1 cellular context compared by ENCODE assay signal in the genomic region with DNA sequence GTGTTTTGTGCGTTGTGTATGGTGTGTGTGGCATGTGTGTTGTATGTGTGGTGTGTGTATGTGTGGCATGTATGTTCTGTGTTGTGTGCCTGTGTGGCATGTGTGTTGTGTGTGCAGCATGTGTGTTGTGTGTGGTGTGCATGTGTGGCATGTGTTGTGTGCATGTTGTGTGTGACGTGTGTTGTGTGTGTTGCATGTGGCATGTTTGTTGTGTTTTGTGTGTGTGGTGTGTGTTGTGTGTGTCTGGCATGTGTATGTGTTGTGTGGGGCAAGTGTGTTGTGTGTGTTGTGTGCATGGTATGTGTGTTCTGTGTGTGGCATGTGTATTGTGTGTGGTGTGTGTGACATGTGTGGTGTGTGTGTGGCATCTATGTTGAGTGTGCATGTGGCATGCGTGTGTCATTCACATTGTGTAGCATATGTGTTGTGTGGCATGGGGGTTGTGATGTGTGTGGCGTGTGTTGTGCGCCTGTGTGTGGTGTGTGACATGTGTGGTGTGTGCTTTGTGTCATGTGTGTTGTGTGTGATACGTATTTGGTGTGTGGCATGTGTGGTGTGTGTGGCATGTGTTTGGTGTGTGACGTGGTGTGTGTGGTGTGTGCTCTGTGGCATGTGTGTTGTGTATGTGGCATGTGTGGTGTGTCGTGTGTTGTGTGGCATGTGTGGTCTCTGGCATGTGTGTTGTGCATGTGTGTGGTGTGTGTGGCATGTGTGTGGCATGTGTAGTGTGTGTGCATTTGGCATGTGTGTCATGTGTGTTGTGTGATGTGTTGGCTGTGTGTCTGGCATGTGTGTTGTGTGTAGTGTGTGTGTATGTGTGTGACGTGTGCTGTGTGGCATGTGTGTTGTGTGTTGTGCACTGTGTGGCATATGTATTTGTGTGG.
TF ChIP-seq lines count a peak whose summit lies in the region.

No MANE protein-coding gene starts in this region.

TF ChIP-seq in HEK293, 187 proteins besides CTCF, POLR2A, EP300 and RAD21 (continued from another document and continues in another):
- no peak; the same call in 1 of the 2 replicates for TF ChIP-seq ZNF837 (tag by site-specific recombination; IDR thresholded peaks at IDR 0.05)
- TF ChIP-seq, protein P1, sequence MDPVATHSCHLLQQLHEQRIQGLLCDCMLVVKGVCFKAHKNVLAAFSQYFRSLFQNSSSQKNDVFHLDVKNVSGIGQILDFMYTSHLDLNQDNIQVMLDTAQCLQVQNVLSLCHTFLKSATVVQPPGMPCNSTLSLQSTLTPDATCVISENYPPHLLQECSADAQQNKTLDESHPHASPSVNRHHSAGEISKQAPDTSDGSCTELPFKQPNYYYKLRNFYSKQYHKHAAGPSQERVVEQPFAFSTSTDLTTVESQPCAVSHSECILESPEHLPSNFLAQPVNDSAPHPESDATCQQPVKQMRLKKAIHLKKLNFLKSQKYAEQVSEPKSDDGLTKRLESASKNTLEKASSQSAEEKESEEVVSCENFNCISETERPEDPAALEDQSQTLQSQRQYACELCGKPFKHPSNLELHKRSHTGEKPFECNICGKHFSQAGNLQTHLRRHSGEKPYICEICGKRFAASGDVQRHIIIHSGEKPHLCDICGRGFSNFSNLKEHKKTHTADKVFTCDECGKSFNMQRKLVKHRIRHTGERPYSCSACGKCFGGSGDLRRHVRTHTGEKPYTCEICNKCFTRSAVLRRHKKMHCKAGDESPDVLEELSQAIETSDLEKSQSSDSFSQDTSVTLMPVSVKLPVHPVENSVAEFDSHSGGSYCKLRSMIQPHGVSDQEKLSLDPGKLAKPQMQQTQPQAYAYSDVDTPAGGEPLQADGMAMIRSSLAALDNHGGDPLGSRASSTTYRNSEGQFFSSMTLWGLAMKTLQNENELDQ (tag by site-specific recombination; IDR thresholded peaks at IDR 0.05; ENCODE audit: low read depth), result no peak
- TF ChIP-seq ZNF561 (tag by site-specific recombination; IDR thresholded peaks at IDR 0.05; ENCODE audit: borderline replicate concordance), result no peak
- TF ChIP-seq ZNF624 (tag by site-specific recombination; IDR thresholded peaks at IDR 0.05), result no peak
- no peak for TF ChIP-seq ZNF777 (tag by site-specific recombination; IDR thresholded peaks at IDR 0.05; ENCODE audit: borderline replicate concordance)
- TF ChIP-seq ZNF560 (tag by site-specific recombination; IDR thresholded peaks at IDR 0.05; ENCODE audit: borderline replicate concordance), result no peak
- TF ChIP-seq ZFP41 (tag by site-specific recombination; IDR thresholded peaks at IDR 0.05; ENCODE audit: borderline replicate concordance), result 0 out of 2 replicates have a peak, but pooled peaks have one; percentile 64
- no peak for TF ChIP-seq BCL11A (tag by site-specific recombination; IDR thresholded peaks at IDR 0.05; ENCODE audit: low read depth)
- no peak for TF ChIP-seq ZNF404 (tag by site-specific recombination; IDR thresholded peaks at IDR 0.05)
- no peak for TF ChIP-seq ZNF658 (tag by site-specific recombination; IDR thresholded peaks at IDR 0.05)
- TF ChIP-seq ZNF555 (tag by site-specific recombination; conservative IDR thresholded peaks at IDR 0.05), result no peak
- peak; percentile 24; the same call in 1 of the 2 replicates for TF ChIP-seq YY2 (tag by site-specific recombination; IDR thresholded peaks at IDR 0.05)
- TF ChIP-seq ZNF548 (tag by site-specific recombination; IDR thresholded peaks at IDR 0.05), result no peak
- no peak for TF ChIP-seq PBX3 (CRISPR knock-in tag; IDR thresholded peaks at IDR 0.05)
- no peak for TF ChIP-seq HOXD13 (CRISPR knock-in tag; IDR thresholded peaks at IDR 0.05; ENCODE audit: borderline replicate concordance)
- no peak for TF ChIP-seq ZNF549 (tag by site-specific recombination; IDR thresholded peaks at IDR 0.05)
- no peak for TF ChIP-seq ZNF37A (tag by site-specific recombination; IDR thresholded peaks at IDR 0.05)
- TF ChIP-seq ZNF112 (tag by site-specific recombination; IDR thresholded peaks at IDR 0.05), result peak; percentile 68
- TF ChIP-seq ZNF354C (tag by site-specific recombination; IDR thresholded peaks at IDR 0.05; ENCODE audit: borderline replicate concordance, low read depth), result 0 out of 2 replicates have a peak, but pooled peaks have one; percentile 61
- no peak for TF ChIP-seq ZNF585B (tag by site-specific recombination; IDR thresholded peaks at IDR 0.05)
- TF ChIP-seq ZNF394 (tag by site-specific recombination; IDR thresholded peaks at IDR 0.05; ENCODE audit: borderline replicate concordance), result no peak
- TF ChIP-seq ZBTB10 (tag by site-specific recombination; IDR thresholded peaks at IDR 0.05), result no peak
- TF ChIP-seq ZNF776 (tag by site-specific recombination; IDR thresholded peaks at IDR 0.05; ENCODE audit: borderline replicate concordance), result no peak
- TF ChIP-seq ZNF266 (tag by site-specific recombination; IDR thresholded peaks at IDR 0.05; ENCODE audit: low read depth), result peak; percentile 6; the same call in 1 of the 2 replicates
- TF ChIP-seq ZNF416 (tag by site-specific recombination; IDR thresholded peaks at IDR 0.05), result no peak
- no peak for TF ChIP-seq ATF2 (tag by site-specific recombination; IDR thresholded peaks at IDR 0.05; ENCODE audit: low read depth)
- TF ChIP-seq PRDM2 (tag by site-specific recombination; IDR thresholded peaks at IDR 0.05; ENCODE audit: borderline replicate concordance), result peak; percentile 91
- TF ChIP-seq, protein P2, sequence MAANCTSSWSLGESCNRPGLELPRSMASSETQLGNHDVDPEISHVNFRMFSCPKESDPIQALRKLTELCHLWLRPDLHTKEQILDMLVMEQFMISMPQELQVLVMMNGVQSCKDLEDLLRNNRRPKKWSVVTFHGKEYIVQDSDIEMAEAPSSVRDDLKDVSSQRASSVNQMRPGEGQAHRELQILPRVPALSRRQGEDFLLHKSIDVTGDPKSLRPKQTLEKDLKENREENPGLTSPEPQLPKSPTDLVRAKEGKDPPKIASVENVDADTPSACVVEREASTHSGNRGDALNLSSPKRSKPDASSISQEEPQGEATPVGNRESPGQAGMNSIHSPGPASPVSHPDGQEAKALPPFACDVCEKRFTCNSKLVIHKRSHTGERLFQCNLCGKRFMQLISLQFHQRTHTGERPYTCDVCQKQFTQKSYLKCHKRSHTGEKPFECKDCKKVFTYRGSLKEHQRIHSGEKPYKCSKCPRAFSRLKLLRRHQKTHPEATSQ (tag by site-specific recombination; IDR thresholded peaks at IDR 0.05), result peak; percentile 38
- TF ChIP-seq ZSCAN4 (tag by site-specific recombination; IDR thresholded peaks at IDR 0.05), result no peak
- 0 out of 2 replicates have a peak, but pooled peaks have one; percentile 34 for TF ChIP-seq SALL2 (tag by site-specific recombination; IDR thresholded peaks at IDR 0.05; ENCODE audit: borderline replicate concordance)
- no peak for TF ChIP-seq ZNF600 (tag by site-specific recombination; IDR thresholded peaks at IDR 0.05)
- peak; percentile 47; the same call in 1 of the 2 replicates for TF ChIP-seq ZNF704 (tag by site-specific recombination; IDR thresholded peaks at IDR 0.05)
- peak; percentile 94 for TF ChIP-seq ZNF670 (tag by site-specific recombination; IDR thresholded peaks at IDR 0.05; ENCODE audit: low read depth)
- TF ChIP-seq ZNF433 (tag by site-specific recombination; IDR thresholded peaks at IDR 0.05; ENCODE audit: low read depth), result no peak
- no peak for TF ChIP-seq ZNF701 (tag by site-specific recombination; IDR thresholded peaks at IDR 0.05)
- TF ChIP-seq ZNF558 (tag by site-specific recombination; IDR thresholded peaks at IDR 0.05), result no peak
- TF ChIP-seq REPIN1 (tag by site-specific recombination; IDR thresholded peaks at IDR 0.05; ENCODE audit: low read depth), result no peak; the same call in 1 of the 2 replicates
- no peak for TF ChIP-seq ZNF423 (tag by site-specific recombination; IDR thresholded peaks at IDR 0.05)
